ENCODE assay signal across 11 cellular contexts in the genomic region with DNA sequence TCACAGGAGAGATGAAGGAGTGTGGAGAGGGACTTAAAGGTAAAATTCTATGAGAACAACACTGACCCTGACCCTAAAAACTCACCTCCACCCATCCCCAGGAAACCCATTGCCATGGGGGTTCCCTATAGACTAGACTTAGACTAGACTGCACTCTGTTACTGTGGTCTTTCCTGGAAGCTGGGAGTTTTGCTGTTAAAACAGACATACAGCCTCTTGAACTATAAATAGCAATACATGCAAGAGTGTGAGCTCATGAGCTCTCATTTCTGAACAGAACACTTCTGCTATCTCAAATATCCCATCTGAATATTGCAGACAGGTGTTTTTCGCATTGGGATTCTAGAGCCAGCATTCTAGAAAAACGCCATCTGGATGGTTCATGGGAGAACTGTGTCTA. TPM values are rescaled to one million over a fixed set of nuclear protein-coding genes. Genes with fewer than 3 reads are reported as not detected.
DNase-seq lines count a peak whose midpoint lies in the region; ATAC-seq, FAIRE-seq and TF ChIP-seq lines count a peak whose summit lies in the region.
"Had no signal": no experiment of that assay in that cellular context is flagged by ENCODE, and none has a peak within 500 bp of the region (broad histone marks: within the 10 kb centered on the region; RNA-seq: fewer than 3 reads in every experiment).

No MANE protein-coding gene starts in this region.

- no peak for TF ChIP-seq POLR2A in GM12878 (IDR thresholded peaks at IDR 0.05; ENCODE audit: low read depth, low read length)

- H3K4me3 ChIP-seq in GM12878: no peak overlapping the region

- no peaks in the 10 kb centered on the region for H3K36me3 Mint-ChIP-seq in glutamatergic neuron (ENCODE audit: unreplicated experiment)

- no peaks in the 10 kb centered on the region for H3K27me3 ChIP-seq in GM12878 (replicated peaks in 1 of 2; ENCODE audit: control insufficient read depth in 2 of 2, insufficient read depth in 2 of 2, low read length in 1 of 2)
- H3K27me3 ChIP-seq: foreskin keratinocyte had no signal

- peak overlapping the region; percentile 74 for H3K4me2 ChIP-seq in GM12878 (ENCODE audit: control insufficient read depth, insufficient read depth)

- H4K20me1 ChIP-seq in GM12878 (ENCODE audit: control insufficient read depth, insufficient read depth): no peaks in the 10 kb centered on the region

- peak overlapping the region; percentile 57; the same call in 1 of the 2 replicates for H3K9ac ChIP-seq in GM12878 (ENCODE audit: control insufficient read depth, insufficient read depth, low read length)

- no peak for TF ChIP-seq RAD21 in GM12878 (IDR thresholded peaks at IDR 0.05; ENCODE audit: insufficient read depth, low read depth, low read length)

- in situ Hi-C loops in GM12878 (cut with MboI): loop anchor here (5.0 kb wide), 1 partner anchor 415 kb away; no protein-coding TSS in a partner anchor

- POLR2A ChIA-PET in GM12878 (lab: Charles Lee): interaction anchor here (1.1 to 2.9 kb wide), 2 partner anchors 21 to 212 kb away, joined by 4 to 39 read pairs; no protein-coding TSS in a partner anchor

- CTCF ChIA-PET in GM12878 (lab: Yijun Ruan, JAX): interaction anchor here (2.4 to 9.9 kb wide), 10 partner anchors 12 to 405 kb away, joined by 9 to 189 read pairs (median 40); a partner anchor contains a TSS

- peaks cover 2% of the 10 kb centered on the region for H3K27me3 Mint-ChIP-seq in glutamatergic neuron (ENCODE audit: unreplicated experiment)

- RAD21 ChIA-PET in GM12878 (lab: Charles Lee; ENCODE audit: unreplicated experiment): interaction anchor here (1.0 to 6.8 kb wide), 9 partner anchors 12 to 406 kb away, joined by 3 to 132 read pairs (median 6); a partner anchor contains a TSS

- no peak overlapping the region for H3K27ac Mint-ChIP-seq in glutamatergic neuron (ENCODE audit: unreplicated experiment)

- no peak for FAIRE-seq in GM12878 (lab: Jason Lieb, UNC)

- BruUV-seq in GM12878 (replicated peaks; lab: Mats Ljungman, UMichigan): no TSS peak

- peak overlapping the region; percentile 56; the same call in 1 of the 2 replicates for H3K27ac ChIP-seq in GM12878 (ENCODE audit: control insufficient read depth, insufficient read depth)
- H3K27ac ChIP-seq: foreskin keratinocyte had no signal

- 25% methylated on average over 2 of the region's 2 CpGs for WGBS in GM12878 (ENCODE audit: insufficient coverage, insufficient replicate concordance, low lambda C conversion rate, missing lambda C conversion rate)

- peaks cover 11% of the 10 kb centered on the region for H3K4me1 Mint-ChIP-seq in glutamatergic neuron (ENCODE audit: low read depth, unreplicated experiment)

- H3K9me3 Mint-ChIP-seq in glutamatergic neuron (ENCODE audit: unreplicated experiment): no peaks in the 10 kb centered on the region

- DNase-seq in DMS53 (lab: John Stamatoyannopoulos, UW) (peak; percentile 44), GM12878 (ENCODE audit: low read depth, low spot score) (no peak), D341Med (ENCODE audit: low spot score) (no peak), DMS153 treated with DMSO at 0.1 percent for 48 hours (lab: John Stamatoyannopoulos, UW; ENCODE audit: unreplicated experiment) (no peak), glutamatergic neuron (no peak)
- DNase-seq: anterior cingulate cortex, foreskin keratinocyte, NCI-H1694 treated with DMSO at 0.1 percent for 48 hours had no signal

- no peaks in the 10 kb centered on the region for H3K36me3 ChIP-seq in GM12878 (ENCODE audit: control insufficient read depth in 2 of 2, insufficient read depth in 2 of 2, low read length in 1 of 2)

- peaks cover 18% of the 10 kb centered on the region for H3K4me1 ChIP-seq in GM12878 (ENCODE audit: control insufficient read depth, insufficient read depth, low read length)
- H3K4me1 ChIP-seq: foreskin keratinocyte had no signal

- SMC1A ChIA-PET in GM12878 (lab: Charles Lee; ENCODE audit: uncharacterized antibody, unreplicated experiment): interaction anchor here (0.7 to 6.9 kb wide), 21 partner anchors 13 to 406 kb away, joined by 3 to 143 read pairs (median 7); a partner anchor contains a TSS

- H3K9me3 ChIP-seq in GM12878 (replicated peaks; ENCODE audit: control insufficient read depth, insufficient read depth, low read length): no peaks in the 10 kb centered on the region

- TF ChIP-seq CTCF in GM12878 (IDR thresholded peaks at IDR 0.05 in 2 of 3, conservative IDR thresholded peaks at IDR 0.05 in 1 of 3; ENCODE audit: control insufficient read depth in 2 of 3, extremely low read depth in 1 of 3, insufficient read depth in 1 of 3, low read depth in 3 of 3, low read length in 3 of 3) (no peak), glutamatergic neuron (IDR thresholded peaks at IDR 0.05; ENCODE audit: partially characterized antibody, unreplicated experiment) (no peak)

- H2AFZ ChIP-seq in GM12878 (ENCODE audit: control insufficient read depth, low read depth, low read length): peak overlapping the region; percentile 76

- no peak overlapping the region for H3K4me3 Mint-ChIP-seq in glutamatergic neuron (ENCODE audit: unreplicated experiment)

- ATAC-seq in GM19023 (IDR thresholded peaks at IDR 0.05; ENCODE audit: unreplicated experiment) (peak; percentile 39), HG03442 (IDR thresholded peaks at IDR 0.05; ENCODE audit: unreplicated experiment) (peak; percentile 37), GM12878 (peak; percentile 45), GM19328 (IDR thresholded peaks at IDR 0.05; ENCODE audit: unreplicated experiment) (no peak)
- ATAC-seq: foreskin keratinocyte had no signal

- intact Hi-C loops in GM12878 (cut with micrococcal nuclease; ENCODE audit: unreplicated experiment): no loop called here

- H3K79me2 ChIP-seq in GM12878 (ENCODE audit: control insufficient read depth, insufficient read depth, low read length): no peaks in the 10 kb centered on the region

- TF ChIP-seq EP300 in GM12878 (IDR thresholded peaks at IDR 0.05; ENCODE audit: borderline replicate concordance in 1 of 2, control insufficient read depth in 1 of 2, low read depth in 2 of 2, low read length in 2 of 2): no peak

TF ChIP-seq in GM12878, 131 proteins besides CTCF, POLR2A, EP300 and RAD21 (continues in another document):
- no peak for TF ChIP-seq ZSCAN29 (IDR thresholded peaks at IDR 0.05)
- no peak for TF ChIP-seq BACH1 (IDR thresholded peaks at IDR 0.05; ENCODE audit: borderline replicate concordance)

RNA-seq across cellular contexts. Expression of a gene that starts 51.8 kb away (rescaled TPM):
- total RNA-seq in GM12878 (2013; cell fraction: nucleolus; rRNA removed): 0.15 TPM in 1 of 2 replicates, not detected in the other
- 0.11 TPM in 1 of 2 replicates, not detected in the other for total RNA-seq in GM12878 (2014; rRNA removed)
- total RNA-seq in GM12878 (2014; rRNA removed; fragmentation: Illumina TruSeq; extraction: Trizol): not detected in 2 replicates
- total RNA-seq in GM12878 (2021): 0.05 TPM in 1 of 2 replicates, not detected in the other
- polyA plus RNA-seq in GM12878 (2011; ENCODE audit: low read depth): 0.04 TPM
- polyA plus RNA-seq in GM12878 (2011; rRNA removed): 0.03 and 0.04 TPM in 2 replicates
- 0.07 and 0.12 TPM in 2 replicates for polyA plus RNA-seq in GM12878 (2011; cell fraction: cytosol; rRNA removed)
- 0.09 and 0.16 TPM in 2 replicates for polyA plus RNA-seq in GM12878 (2011; cell fraction: nucleus; rRNA removed)
- 0.01 TPM in 1 of 2 replicates, not detected in the other for polyA plus RNA-seq in GM12878 (2012)
- polyA plus RNA-seq in GM12878 (2014; fragmentation: Illumina TruSeq; extraction: Trizol): 0.03 TPM in 1 of 2 replicates, not detected in the other
- polyA plus RNA-seq in GM12878 (2014; fragmentation: Nextera tagmentation; extraction: Ambion mirVana): not detected
- 0.01 and 0.04 TPM in 2 replicates for polyA plus RNA-seq in GM12878 (2014; rRNA removed)
- polyA plus RNA-seq in GM12878 (2016; fragmentation: Nextera tagmentation; extraction: Ambion mirVana): not detected
- polyA minus RNA-seq in GM12878 (2011; rRNA and poly(A)+ RNA removed): not detected in 2 replicates
- not detected in 2 replicates for polyA minus RNA-seq in GM12878 (2011; cell fraction: cytosol; rRNA and poly(A)+ RNA removed)
- not detected in 2 replicates for polyA minus RNA-seq in GM12878 (2011; cell fraction: nucleus; rRNA and poly(A)+ RNA removed)
- 0.25 TPM for total RNA-seq in glutamatergic neuron (ENCODE audit: unreplicated experiment)
- total RNA-seq: foreskin keratinocyte had no signal
- polyA plus RNA-seq: foreskin keratinocyte had no signal

RNA-seq across cellular contexts. Expression of a gene that starts 56.9 kb away (rescaled TPM):
- 1.7 and 2.2 TPM in 2 replicates for total RNA-seq in GM12878 (2013; cell fraction: nucleolus; rRNA removed)
- total RNA-seq in GM12878 (2014; rRNA removed) (0.06 TPM in 1 of 2 replicates, not detected in the other), GM12878 (2014; rRNA removed; fragmentation: Illumina TruSeq; extraction: Trizol) (0.09 TPM in 1 of 2 replicates, not detected in the other), GM12878 (2021) (not detected in 2 replicates), glutamatergic neuron (ENCODE audit: unreplicated experiment) (not detected)
- 0.34 TPM for polyA plus RNA-seq in GM12878 (2011; ENCODE audit: low read depth)
- polyA plus RNA-seq in GM12878 (2011; rRNA removed) (0.67 and 1.3 TPM in 2 replicates), GM12878 (2014; fragmentation: Illumina TruSeq; extraction: Trizol) (0.10 and 0.26 TPM in 2 replicates), GM12878 (2014; fragmentation: Nextera tagmentation; extraction: Ambion mirVana) (under 1 TPM; 0.06 to 0.09 TPM), GM12878 (2014; rRNA removed) (0.10 TPM in 1 of 2 replicates, not detected in the other), GM12878 (2016; fragmentation: Nextera tagmentation; extraction: Ambion mirVana) (under 1 TPM in 1 of 2 experiments, not detected in 1; 0.37 TPM)
- 0.38 and 0.81 TPM in 2 replicates for polyA plus RNA-seq in GM12878 (2011; cell fraction: cytosol; rRNA removed)
- polyA plus RNA-seq in GM12878 (2011; cell fraction: nucleus; rRNA removed): 1.5 and 3.6 TPM in 2 replicates
- 0.70 and 0.80 TPM in 2 replicates for polyA plus RNA-seq in GM12878 (2012)
- 2.6 and 2.7 TPM in 2 replicates for polyA minus RNA-seq in GM12878 (2011; rRNA and poly(A)+ RNA removed)
- polyA minus RNA-seq in GM12878 (2011; cell fraction: cytosol; rRNA and poly(A)+ RNA removed): not detected in 2 replicates
- polyA minus RNA-seq in GM12878 (2011; cell fraction: nucleus; rRNA and poly(A)+ RNA removed): 0.96 and 1.7 TPM in 2 replicates
